8 cellular contexts compared by ENCODE assay signal in genomic region chr1:93080424-93080823, GRCh38. TPM values are rescaled to one million over a fixed set of nuclear protein-coding genes. Genes with fewer than 3 reads are reported as not detected.
DNase-seq lines count a peak whose midpoint lies in the region; FAIRE-seq and TF ChIP-seq lines count a peak whose summit lies in the region.

No MANE protein-coding gene starts in this region.

- TF ChIP-seq CTCF in HEK293 (tag by site-specific recombination; IDR thresholded peaks at IDR 0.05) = peak; percentile 63
- TF ChIP-seq CTCF in LNCaP clone FGC (IDR thresholded peaks at IDR 0.05; ENCODE audit: control insufficient read depth, extremely low read depth, insufficient read depth) = peak; percentile 70
- TF ChIP-seq CTCF in endothelial cell (IDR thresholded peaks at IDR 0.05; ENCODE audit: unreplicated experiment) = no peak

- no peaks in the 10 kb centered on the region for H3K27me3 ChIP-seq in muscle layer of duodenum (ENCODE audit: low read depth, low read length)

- no peaks in the 10 kb centered on the region for H3K9me3 Mint-ChIP-seq in endothelial cell (ENCODE audit: unreplicated experiment)

- H3K27ac ChIP-seq in HEK293 (ENCODE audit: extremely low read depth, low read depth, low read length) (peak overlapping the region; percentile 88; the same call in 1 of the 2 replicates), muscle layer of duodenum (ENCODE audit: low read length) (peak overlapping the region; percentile 96)

- CTCF ChIA-PET in HEK293 (lab: Yijun Ruan, JAX) = interaction anchor here (0.7 to 1.3 kb wide), 6 partner anchors 20 to 731 kb away, joined by 4 to 7 read pairs (median 4); no protein-coding TSS in a partner anchor

- H3K4me1 ChIP-seq in HEK293 (ENCODE audit: control insufficient read depth, insufficient read depth, low read length) (peaks cover 6% of the 10 kb centered on the region), muscle layer of duodenum (ENCODE audit: control insufficient read depth in 1 of 2, insufficient read depth in 2 of 2, low read length in 2 of 2) (peaks cover 0 to 17% of the 10 kb centered on the region in 2 donors)

- no peaks in the 10 kb centered on the region for H3K9me3 ChIP-seq in HEK293 (ENCODE audit: control insufficient read depth, insufficient read depth, low read depth, low read length)
- H3K9me3 ChIP-seq in muscle layer of duodenum (ENCODE audit: control insufficient read depth in 1 of 2, low read length in 2 of 2) = no peaks in the 10 kb centered on the region

- peak overlapping the region; percentile 100 for H3K4me3 Mint-ChIP-seq in endothelial cell (ENCODE audit: unreplicated experiment)

- H3K27me3 Mint-ChIP-seq in endothelial cell (ENCODE audit: unreplicated experiment) = peaks cover 14% of the 10 kb centered on the region

- FAIRE-seq in A204.1 (lab: Jason Lieb, UNC) = peak; percentile 87

- H3K4me3 ChIP-seq in HEK293 (ENCODE audit: low read depth, low read length) = peak overlapping the region; percentile 73
- peak overlapping the region; percentile 99 for H3K4me3 ChIP-seq in LNCaP clone FGC (ENCODE audit: low read depth, low read length)
- peak overlapping the region; percentile 85 to 100 for H3K4me3 ChIP-seq in muscle layer of duodenum (ENCODE audit: low read depth in 1 of 2, low read length in 2 of 2)

- peaks cover 26% of the 10 kb centered on the region for H3K36me3 Mint-ChIP-seq in endothelial cell (ENCODE audit: low read depth, unreplicated experiment)

- peaks cover 16% of the 10 kb centered on the region for H3K4me1 Mint-ChIP-seq in endothelial cell (ENCODE audit: unreplicated experiment)

- H3K27ac Mint-ChIP-seq in endothelial cell (ENCODE audit: unreplicated experiment) = peak overlapping the region; percentile 99

- peaks cover 11 to 25% of the 10 kb centered on the region in 2 experiments for H3K36me3 ChIP-seq in HEK293 (ENCODE audit: control insufficient read depth in 2 of 2, insufficient read depth in 1 of 2, low read length in 2 of 2)
- H3K36me3 ChIP-seq in muscle layer of duodenum (ENCODE audit: control insufficient read depth in 1 of 2, insufficient read depth in 2 of 2, low read length in 2 of 2) = peaks cover 0 to 8% of the 10 kb centered on the region in 2 donors

- DNase-seq in GM04504 (ENCODE audit: low read depth) (peak; percentile 33), LNCaP clone FGC (ENCODE audit: low read depth) (peak; percentile 54), SK-MEL-5 (ENCODE audit: low read depth, low spot score) (peak; percentile 69), endothelial cell (ENCODE audit: low spot score) (no peak), NK-92 (lab: John Stamatoyannopoulos, UW; ENCODE audit: unreplicated experiment) (no peak)

- in situ Hi-C loops in SK-MEL-5 (cut with HindIII; ENCODE audit: low pct_unique_long_range_greater_than_20kb, low sequenced_read_pairs) = no loop called here

- POLR2A ChIA-PET in HEK293 (lab: Yijun Ruan, JAX) = interaction anchor here (0.6 to 2.6 kb wide), 4 partner anchors 98 to 269 kb away, joined by 3 to 16 read pairs (median 8); partner anchors contain the start of genes DR1 and TMED5

TF ChIP-seq in HEK293, 187 proteins besides CTCF, POLR2A, EP300 and RAD21:
- TF ChIP-seq, protein P1, sequence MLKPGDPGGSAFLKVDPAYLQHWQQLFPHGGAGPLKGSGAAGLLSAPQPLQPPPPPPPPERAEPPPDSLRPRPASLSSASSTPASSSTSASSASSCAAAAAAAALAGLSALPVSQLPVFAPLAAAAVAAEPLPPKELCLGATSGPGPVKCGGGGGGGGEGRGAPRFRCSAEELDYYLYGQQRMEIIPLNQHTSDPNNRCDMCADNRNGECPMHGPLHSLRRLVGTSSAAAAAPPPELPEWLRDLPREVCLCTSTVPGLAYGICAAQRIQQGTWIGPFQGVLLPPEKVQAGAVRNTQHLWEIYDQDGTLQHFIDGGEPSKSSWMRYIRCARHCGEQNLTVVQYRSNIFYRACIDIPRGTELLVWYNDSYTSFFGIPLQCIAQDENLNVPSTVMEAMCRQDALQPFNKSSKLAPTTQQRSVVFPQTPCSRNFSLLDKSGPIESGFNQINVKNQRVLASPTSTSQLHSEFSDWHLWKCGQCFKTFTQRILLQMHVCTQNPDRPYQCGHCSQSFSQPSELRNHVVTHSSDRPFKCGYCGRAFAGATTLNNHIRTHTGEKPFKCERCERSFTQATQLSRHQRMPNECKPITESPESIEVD (tag by site-specific recombination; IDR thresholded peaks at IDR 0.05) = peak; percentile 35; the same call in 1 of the 2 replicates
- TF ChIP-seq MZF1 (tag by site-specific recombination; IDR thresholded peaks at IDR 0.05; ENCODE audit: borderline replicate concordance) = 0 out of 2 replicates have a peak, but pooled peaks have one; percentile 14
- no peak for TF ChIP-seq ZFP41 (tag by site-specific recombination; IDR thresholded peaks at IDR 0.05; ENCODE audit: borderline replicate concordance)
- 0 out of 2 replicates have a peak, but pooled peaks have one; percentile 33 for TF ChIP-seq KLF10 (tag by site-specific recombination; IDR thresholded peaks at IDR 0.05)
- TF ChIP-seq ZSCAN30 (tag by site-specific recombination; IDR thresholded peaks at IDR 0.05) = 0 out of 2 replicates have a peak, but pooled peaks have one; percentile 34
- no peak for TF ChIP-seq KLF7 (tag by site-specific recombination; IDR thresholded peaks at IDR 0.05; ENCODE audit: borderline replicate concordance)
- peak; percentile 74 for TF ChIP-seq PRDM1 (tag by site-specific recombination; IDR thresholded peaks at IDR 0.05)
- no peak for TF ChIP-seq ZNF785 (tag by site-specific recombination; IDR thresholded peaks at IDR 0.05)
- TF ChIP-seq ZNF660 (tag by site-specific recombination; IDR thresholded peaks at IDR 0.05) = peak; percentile 74; the same call in 1 of the 2 replicates
- peak; percentile 99 for TF ChIP-seq ZNF664 (tag by site-specific recombination; IDR thresholded peaks at IDR 0.05)
- 0 out of 2 replicates have a peak, but pooled peaks have one; percentile 11 for TF ChIP-seq OSR2 (tag by site-specific recombination; IDR thresholded peaks at IDR 0.05)
- TF ChIP-seq ZNF654 (tag by site-specific recombination; IDR thresholded peaks at IDR 0.05; ENCODE audit: low read depth) = peak; percentile 71
- TF ChIP-seq ZNF146 (tag by site-specific recombination; IDR thresholded peaks at IDR 0.05) = no peak

RNA-seq across cellular contexts. Expression of gene MTF2, which starts 1.3 kb away (rescaled TPM):
- total RNA-seq in SK-MEL-5 (2014; rRNA removed; shearing (Covaris generic)) = 15.3 and 19.2 TPM in 2 replicates
- polyA plus RNA-seq in SK-MEL-5 (2015; cell fraction: cytosol; rRNA removed) = 10.2 and 14.5 TPM in 2 replicates
- 22.2 and 24.9 TPM in 2 replicates for polyA plus RNA-seq in SK-MEL-5 (2015; cell fraction: nucleus; rRNA removed)
- total RNA-seq in endothelial cell (ENCODE audit: unreplicated experiment) = 73.5 TPM

Comparison
In these comparisons a context has a peak if more than half of its experiments do, and no peak if none do; other contexts are left out.
1. DNase-seq: peak in GM04504 (single experiment), LNCaP clone FGC (single experiment) and SK-MEL-5 (single experiment); none in endothelial cell (single experiment) and NK-92 (single experiment).
2. Peak in every context shown above with its lines, with median percentiles within 50 percentile points of each other: H3K4me3 ChIP-seq.